In the genomic region with DNA sequence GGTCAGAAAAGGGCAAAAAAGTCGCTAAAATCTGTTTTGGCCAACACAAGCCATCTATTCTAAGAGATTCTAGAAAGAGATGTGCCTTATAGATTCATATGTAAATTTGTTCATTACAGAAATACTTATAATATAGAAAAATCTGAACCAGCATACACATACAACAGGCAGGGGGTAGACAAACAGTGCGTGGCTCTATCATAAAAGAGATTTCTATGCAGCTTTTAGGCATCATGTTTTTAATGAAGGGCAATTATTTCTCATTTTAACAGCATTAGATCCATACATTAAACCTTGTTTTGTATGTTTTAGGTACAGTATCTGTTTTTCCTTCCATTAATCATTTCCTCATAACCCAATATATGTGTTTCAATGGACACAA, we compare ENCODE assay signal across 1 cellular context.
TF ChIP-seq lines count a peak whose summit lies in the region.

No MANE protein-coding gene starts in this region.

TF ChIP-seq in SK-N-SH, 30 proteins besides CTCF, POLR2A, EP300 and RAD21:
- TF ChIP-seq NRF1 (IDR thresholded peaks at IDR 0.05; ENCODE audit: low read depth, low read length) (no peak), IRF3 (IDR thresholded peaks at IDR 0.05; ENCODE audit: low read depth, low read length) (no peak), MAX (IDR thresholded peaks at IDR 0.05; ENCODE audit: low read depth) (no peak), SMC3 (IDR thresholded peaks at IDR 0.05; ENCODE audit: low read depth, low read length) (no peak), TEAD4 (IDR thresholded peaks at IDR 0.05; ENCODE audit: borderline replicate concordance, insufficient read depth) (no peak), RXRA (IDR thresholded peaks at IDR 0.05; ENCODE audit: borderline replicate concordance, low read depth) (no peak), EZH2phosphoT487 (IDR thresholded peaks at IDR 0.05; ENCODE audit: borderline replicate concordance, low read depth) (no peak), TCF12 (IDR thresholded peaks at IDR 0.05) (no peak), ZBTB33 (IDR thresholded peaks at IDR 0.05; ENCODE audit: borderline replicate concordance, low read depth) (no peak), GABPA (IDR thresholded peaks at IDR 0.05; ENCODE audit: low read depth) (no peak), SIN3A (IDR thresholded peaks at IDR 0.05; ENCODE audit: borderline replicate concordance, low read depth, low read length) (no peak), MXI1 (IDR thresholded peaks at IDR 0.05; ENCODE audit: low read depth, low read length) (no peak), FOSL2 (IDR thresholded peaks at IDR 0.05; ENCODE audit: borderline replicate concordance, low read depth) (no peak), FOXM1 (IDR thresholded peaks at IDR 0.05; ENCODE audit: low read depth) (no peak), RFX5 (IDR thresholded peaks at IDR 0.05; ENCODE audit: low read length) (no peak), RCOR1 (IDR thresholded peaks at IDR 0.05; ENCODE audit: low read length) (no peak), ELF1 (IDR thresholded peaks at IDR 0.05) (no peak), FOXJ3 (CRISPR knock-in tag; IDR thresholded peaks at IDR 0.05) (no peak)
- TF ChIP-seq, protein P1, sequence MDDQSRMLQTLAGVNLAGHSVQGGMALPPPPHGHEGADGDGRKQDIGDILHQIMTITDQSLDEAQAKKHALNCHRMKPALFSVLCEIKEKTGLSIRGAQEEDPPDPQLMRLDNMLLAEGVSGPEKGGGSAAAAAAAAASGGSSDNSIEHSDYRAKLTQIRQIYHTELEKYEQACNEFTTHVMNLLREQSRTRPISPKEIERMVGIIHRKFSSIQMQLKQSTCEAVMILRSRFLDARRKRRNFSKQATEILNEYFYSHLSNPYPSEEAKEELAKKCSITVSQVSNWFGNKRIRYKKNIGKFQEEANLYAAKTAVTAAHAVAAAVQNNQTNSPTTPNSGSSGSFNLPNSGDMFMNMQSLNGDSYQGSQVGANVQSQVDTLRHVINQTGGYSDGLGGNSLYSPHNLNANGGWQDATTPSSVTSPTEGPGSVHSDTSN (IDR thresholded peaks at IDR 0.05), result no peak
- TF ChIP-seq, protein P2, sequence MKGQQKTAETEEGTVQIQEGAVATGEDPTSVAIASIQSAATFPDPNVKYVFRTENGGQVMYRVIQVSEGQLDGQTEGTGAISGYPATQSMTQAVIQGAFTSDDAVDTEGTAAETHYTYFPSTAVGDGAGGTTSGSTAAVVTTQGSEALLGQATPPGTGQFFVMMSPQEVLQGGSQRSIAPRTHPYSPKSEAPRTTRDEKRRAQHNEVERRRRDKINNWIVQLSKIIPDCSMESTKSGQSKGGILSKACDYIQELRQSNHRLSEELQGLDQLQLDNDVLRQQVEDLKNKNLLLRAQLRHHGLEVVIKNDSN (IDR thresholded peaks at IDR 0.05; ENCODE audit: borderline replicate concordance, low read depth), result no peak
